ENCODE assay signal across 16 cellular contexts in genomic region chr15:42138411-42138810, GRCh38. TPM values are rescaled to one million over a fixed set of nuclear protein-coding genes. Genes with fewer than 3 reads are reported as not detected.
DNase-seq lines count a peak whose midpoint lies in the region; ATAC-seq and TF ChIP-seq lines count a peak whose summit lies in the region.
"Had no signal": no experiment of that assay in that cellular context is flagged by ENCODE, and none has a peak within 500 bp of the region (broad histone marks: within the 10 kb centered on the region; RNA-seq: fewer than 3 reads in every experiment).

No MANE protein-coding gene starts in this region.

- ATAC-seq in activated CD8-positive, alpha-beta memory T cell treated with anti-CD3 and anti-CD28 coated beads, Interleukin-2, amount 10 ng/mL, durations not matched to agents 7 days and 5 days: no peak
- ATAC-seq in activated B cell treated with CpG ODN at 0.5 μM for 24 hours (ENCODE audit: low read depth): no peak
- no peak for ATAC-seq in GM18868 (IDR thresholded peaks at IDR 0.05; ENCODE audit: unreplicated experiment)
- no peak for ATAC-seq in GM19328 (IDR thresholded peaks at IDR 0.05; ENCODE audit: unreplicated experiment)

- DNase-seq in activated CD8-positive, alpha-beta memory T cell treated with anti-CD3 and anti-CD28 coated beads, Interleukin-2, amount 10 ng/mL, durations not matched to agents 7 days and 5 days: peak; percentile 35
- no peak for DNase-seq in activated CD8-positive, alpha-beta memory T cell treated with anti-CD3 and anti-CD28 coated beads, Interleukin-2, amount 50 U/mL, for 4 hours
- DNase-seq in activated B cell treated with CpG ODN at 0.5 μM for 24 hours (peak; percentile 12), islet precursor cell (peak; percentile 14), sigmoid colon (peak; percentile 9), HuH-7.5 (ENCODE audit: low spot score) (no peak)
- DNase-seq: NCI-H1048, NCI-H2081 treated with DMSO at 0.1 percent for 48 hours, PC-9 had no signal

- intact Hi-C loops in activated B cell treated with CpG ODN at 0.5 μM for 24 hours (cut with micrococcal nuclease): no loop called here
- intact Hi-C loops in sigmoid colon (cut with DNase I): loop anchor here (2.0 kb wide), 1 partner anchor 150 kb away; no protein-coding TSS in a partner anchor

- no peak overlapping the region for H3K27ac ChIP-seq in sigmoid colon
- H3K27ac ChIP-seq: BLaER1, KMS-11, PC-9 had no signal

- H3K27me3 ChIP-seq in sigmoid colon: no peaks in the 10 kb centered on the region
- H3K27me3 ChIP-seq: BLaER1 had no signal

- no peak for TF ChIP-seq POLR2A in sigmoid colon (IDR thresholded peaks at IDR 0.05)

- no peaks in the 10 kb centered on the region for H3K36me3 ChIP-seq in sigmoid colon
- H3K36me3 ChIP-seq: BLaER1, HAP-1 had no signal

- H3K9me3 Mint-ChIP-seq in activated CD8-positive, alpha-beta memory T cell treated with anti-CD3 and anti-CD28 coated beads, Interleukin-2, amount 10 ng/mL, durations not matched to agents 7 days and 5 days (ENCODE audit: low read depth): no peaks in the 10 kb centered on the region
- H3K9me3 Mint-ChIP-seq in activated B cell treated with CpG ODN at 0.5 μM for 24 hours: no peaks in the 10 kb centered on the region
- H3K9me3 Mint-ChIP-seq: CD8-positive, alpha-beta T cell had no signal

- no peak for TF ChIP-seq EP300 in sigmoid colon (IDR thresholded peaks at IDR 0.05)

- H3K4me3 Mint-ChIP-seq in activated CD8-positive, alpha-beta memory T cell treated with anti-CD3 and anti-CD28 coated beads, Interleukin-2, amount 10 ng/mL, durations not matched to agents 7 days and 5 days: no peak overlapping the region
- no peak overlapping the region for H3K4me3 Mint-ChIP-seq in activated B cell treated with CpG ODN at 0.5 μM for 24 hours
- H3K4me3 Mint-ChIP-seq: CD8-positive, alpha-beta T cell had no signal

- CTCF ChIA-PET in activated CD8-positive, alpha-beta memory T cell treated with anti-CD3 and anti-CD28 coated beads, Interleukin-2, amount 10 ng/mL, durations not matched to agents 7 days and 5 days (lab: Charles Lee): interaction anchor here (0.8 to 2.5 kb wide), 5 partner anchors 27 to 149 kb away, joined by 3 to 19 read pairs (median 5); no protein-coding TSS in a partner anchor
- CTCF ChIA-PET in activated B cell treated with CpG ODN at 0.5 μM for 24 hours (lab: Charles Lee): interaction anchor here (0.6 to 1.3 kb wide), 3 partner anchors 149 to 365 kb away, joined by 3 to 6 read pairs (median 3); no protein-coding TSS in a partner anchor

- peaks cover 6% of the 10 kb centered on the region for H3K27me3 Mint-ChIP-seq in activated CD8-positive, alpha-beta memory T cell treated with anti-CD3 and anti-CD28 coated beads, Interleukin-2, amount 10 ng/mL, durations not matched to agents 7 days and 5 days
- H3K27me3 Mint-ChIP-seq in activated B cell treated with CpG ODN at 0.5 μM for 24 hours: peaks cover 5% of the 10 kb centered on the region

- TF ChIP-seq CTCF in activated B cell treated with CpG ODN at 0.5 μM for 24 hours (IDR thresholded peaks at IDR 0.05): no peak
- TF ChIP-seq CTCF in sigmoid colon (IDR thresholded peaks at IDR 0.05): no peak

- H3K4me3 ChIP-seq in sigmoid colon: no peak overlapping the region
- H3K4me3 ChIP-seq: BLaER1, HAP-1, PC-9 had no signal

- no peaks in the 10 kb centered on the region for H3K9me3 ChIP-seq in sigmoid colon
- H3K9me3 ChIP-seq: BLaER1, HAP-1 had no signal

- no peak overlapping the region for H3K27ac Mint-ChIP-seq in activated CD8-positive, alpha-beta memory T cell treated with anti-CD3 and anti-CD28 coated beads, Interleukin-2, amount 10 ng/mL, durations not matched to agents 7 days and 5 days
- H3K27ac Mint-ChIP-seq in activated B cell treated with CpG ODN at 0.5 μM for 24 hours: no peak overlapping the region
- H3K27ac Mint-ChIP-seq: CD8-positive, alpha-beta T cell had no signal

- POLR2A ChIA-PET in activated B cell treated with CpG ODN at 0.5 μM for 24 hours (lab: Charles Lee): no interaction called here

- no peaks in the 10 kb centered on the region for H3K4me1 Mint-ChIP-seq in activated CD8-positive, alpha-beta memory T cell treated with anti-CD3 and anti-CD28 coated beads, Interleukin-2, amount 10 ng/mL, durations not matched to agents 7 days and 5 days
- H3K4me1 Mint-ChIP-seq in activated B cell treated with CpG ODN at 0.5 μM for 24 hours: no peaks in the 10 kb centered on the region

- H3K36me3 Mint-ChIP-seq in activated CD8-positive, alpha-beta memory T cell treated with anti-CD3 and anti-CD28 coated beads, Interleukin-2, amount 10 ng/mL, durations not matched to agents 7 days and 5 days: no peaks in the 10 kb centered on the region
- no peaks in the 10 kb centered on the region for H3K36me3 Mint-ChIP-seq in activated B cell treated with CpG ODN at 0.5 μM for 24 hours (ENCODE audit: low read depth)
- H3K36me3 Mint-ChIP-seq: CD8-positive, alpha-beta T cell had no signal

- WGBS in sigmoid colon, 2 donors: 89 to 92% methylated on average over 4 of the region's 4 CpGs

- no peaks in the 10 kb centered on the region for H3K4me1 ChIP-seq in sigmoid colon
- H3K4me1 ChIP-seq: BLaER1, HAP-1 had no signal

RNA-seq across cellular contexts. Expression of gene PLA2G4F, which starts 18.0 kb away (rescaled TPM):
- total RNA-seq in activated CD8-positive, alpha-beta memory T cell treated with anti-CD3 and anti-CD28 coated beads, Interleukin-2, amount 10 ng/mL, durations not matched to agents 7 days and 5 days: not detected
- total RNA-seq in activated B cell treated with CpG ODN at 0.5 μM for 24 hours: not detected in 2 replicates
- total RNA-seq in sigmoid colon: under 1 TPM in 2 of 4 donors, not detected in 2; under 0.01 to 0.71 TPM
- 10 to 100 TPM in 2 of 3 donors, 1 to 10 TPM in 1; 7.2 to 28.8 (median 12.9) TPM for polyA plus RNA-seq in sigmoid colon
- total RNA-seq: CD8-positive, alpha-beta T cell; M059J had no signal

RNA-seq across cellular contexts. Expression of gene PLA2G4D, which starts 44.0 kb away (rescaled TPM):
- not detected for total RNA-seq in activated CD8-positive, alpha-beta memory T cell treated with anti-CD3 and anti-CD28 coated beads, Interleukin-2, amount 10 ng/mL, durations not matched to agents 7 days and 5 days
- total RNA-seq in activated B cell treated with CpG ODN at 0.5 μM for 24 hours (not detected in 2 replicates), sigmoid colon (under 1 TPM in 1 of 4 donors, not detected in 3; 0.28 TPM)
- under 1 TPM in 2 of 3 donors, not detected in 1; under 0.01 to 0.31 TPM for polyA plus RNA-seq in sigmoid colon
- total RNA-seq: CD8-positive, alpha-beta T cell had no signal

Comparison
In these comparisons a context has a peak if more than half of its experiments do, and no peak if none do; other contexts are left out.
1. DNase-seq: peak in activated CD8-positive, alpha-beta memory T cell treated with anti-CD3 and anti-CD28 coated beads, Interleukin-2, amount 10 ng/mL, durations not matched to agents 7 days and 5 days (single experiment), activated B cell treated with CpG ODN at 0.5 μM for 24 hours (single experiment), islet precursor cell (single experiment) and sigmoid colon (single experiment); none in activated CD8-positive, alpha-beta memory T cell treated with anti-CD3 and anti-CD28 coated beads, Interleukin-2, amount 50 U/mL, for 4 hours (single experiment) and HuH-7.5 (single experiment).